Comparison of ENCODE assay signal across 1 cellular context in genomic region chr13:51067376-51068125, GRCh38.
TF ChIP-seq lines count a peak whose summit lies in the region.

No MANE protein-coding gene starts in this region.

TF ChIP-seq in GM23338, 12 proteins besides CTCF, POLR2A, EP300 and RAD21 (continued from another document):
- TF ChIP-seq ZNF462 (CRISPR knock-in tag; IDR thresholded peaks at IDR 0.05), result no peak
- no peak for TF ChIP-seq EZH2phosphoT487 (IDR thresholded peaks at IDR 0.05; ENCODE audit: unreplicated experiment)
- TF ChIP-seq ZNF331 (CRISPR knock-in tag; IDR thresholded peaks at IDR 0.05; ENCODE audit: low read depth), result no peak
- no peak for TF ChIP-seq NANOG (IDR thresholded peaks at IDR 0.05; ENCODE audit: borderline replicate concordance)
- TF ChIP-seq EZH2 (IDR thresholded peaks at IDR 0.05; ENCODE audit: low read depth, unreplicated experiment), result no peak
- no peak for TF ChIP-seq ZNF114 (CRISPR knock-in tag; IDR thresholded peaks at IDR 0.05)
- no peak for TF ChIP-seq STAT1 (IDR thresholded peaks at IDR 0.05; ENCODE audit: unreplicated experiment)
